ENCODE assay signal across 12 cellular contexts in the genomic region with DNA sequence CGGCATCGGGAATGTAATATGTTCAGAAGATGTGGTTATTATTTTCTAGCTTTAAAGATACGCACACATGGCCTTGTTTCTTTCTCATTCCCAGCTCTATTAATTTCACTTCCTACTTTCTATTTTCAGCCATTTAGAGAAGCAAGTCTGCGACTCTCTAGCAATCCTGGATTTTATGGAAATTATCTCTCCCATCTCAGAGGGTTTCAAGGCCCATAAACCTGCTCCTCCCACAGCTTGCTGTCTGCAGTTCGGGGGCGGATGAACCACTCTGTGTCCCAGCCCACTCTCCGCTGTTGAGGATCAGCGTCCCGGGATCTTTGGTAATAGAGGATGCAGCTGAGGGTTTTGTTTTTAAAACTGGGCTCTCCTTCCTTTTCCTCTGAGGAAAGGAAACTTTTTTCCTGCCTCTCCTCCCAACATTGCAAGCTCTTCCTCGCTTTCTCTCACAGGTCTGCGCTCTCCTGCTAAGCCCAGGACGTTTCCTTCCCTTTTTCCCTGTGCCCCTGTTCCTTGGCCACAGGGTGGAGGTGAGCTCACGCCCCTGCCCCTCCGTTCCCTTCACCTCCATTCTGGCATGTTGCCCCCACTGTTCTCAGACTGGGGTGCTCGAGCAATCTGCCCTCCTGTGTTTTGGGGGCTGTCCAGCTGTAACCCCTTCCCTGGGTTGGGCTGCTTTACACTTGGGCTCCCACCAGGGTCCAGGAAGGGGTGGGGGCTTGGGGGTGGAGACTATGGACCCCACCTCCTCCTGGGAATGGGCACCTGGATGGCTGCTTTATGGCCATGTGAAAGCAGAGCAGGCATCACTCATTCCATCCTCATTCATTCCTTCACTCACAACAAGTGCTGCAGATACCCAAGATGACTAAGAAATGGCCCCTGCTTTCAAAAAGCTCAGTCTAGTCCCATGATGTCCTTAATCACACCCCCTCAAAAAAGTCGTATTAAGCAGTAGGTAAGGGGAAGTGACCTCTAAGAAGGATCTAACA. TPM values are rescaled to one million over a fixed set of nuclear protein-coding genes. Genes with fewer than 3 reads are reported as not detected.
A peak's percentile ranks its signal among the peaks of the same experiment; 100 is the strongest.
DNase-seq lines count a peak whose midpoint lies in the region; ATAC-seq lines count a peak whose summit lies in the region.
"Had no signal": no experiment of that assay in that cellular context is flagged by ENCODE, and none has a peak within 500 bp of the region (broad histone marks: within the 10 kb centered on the region; RNA-seq: fewer than 3 reads in every experiment).

No MANE protein-coding gene starts in this region.

- peak overlapping the region; percentile 5 for H3K18ac ChIP-seq in neuronal stem cell (ENCODE audit: low read length)

- H3K4ac ChIP-seq in neuronal stem cell (ENCODE audit: low read length), result no peak overlapping the region

- H3K23ac ChIP-seq in neuronal stem cell (ENCODE audit: low read depth, low read length, poor library complexity), result no peak overlapping the region

- peak overlapping the region in 1 of 2 donors; percentile 42 for H3K27ac Mint-ChIP-seq in effector memory CD8-positive, alpha-beta T cell
- H3K27ac Mint-ChIP-seq: activated T-helper 1 cell treated with anti-CD3 and anti-CD28 coated beads, Interleukin-12 subunit alpha, Interleukin-12 subunit beta, Interleukin-2, Interleukin-4 antibody, amounts not matched to agents 30 ng/mL and 10 ng/mL and 1 ng/mL, durations not matched to agents 14 hours and 24 hours and 36 hours had no signal

- H3K4me3 Mint-ChIP-seq in effector memory CD8-positive, alpha-beta T cell, result peak overlapping the region in 1 of 2 donors; percentile 37
- H3K4me3 Mint-ChIP-seq: activated T-helper 1 cell treated with anti-CD3 and anti-CD28 coated beads, Interleukin-12 subunit alpha, Interleukin-12 subunit beta, Interleukin-2, Interleukin-4 antibody, amounts not matched to agents 30 ng/mL and 10 ng/mL and 1 ng/mL, durations not matched to agents 14 hours and 24 hours and 36 hours had no signal

- H2BK15ac ChIP-seq in neuronal stem cell (ENCODE audit: low read length), result no peak overlapping the region

- no peaks in the 10 kb centered on the region; a peak in 1 of 22 replicates for H4K20me1 ChIP-seq in BLaER1 treated with 17β-estradiol and CSF1 and Interleukin-3, amounts not matched to agents 10 nM and 100 nM

- peak overlapping the region; percentile 56 for H2AFZ ChIP-seq in neuronal stem cell (ENCODE audit: low read length)

- H3K27me3 Mint-ChIP-seq in effector memory CD8-positive, alpha-beta T cell, result peaks cover 18% of the 10 kb centered on the region in 2 donors

- peak overlapping the region in 6 of 10 experiments; percentile 1 to 45 (median 42); a peak in 9 of 20 replicates for H3K4me3 ChIP-seq in BLaER1 treated with 17β-estradiol and CSF1 and Interleukin-3, amounts not matched to agents 10 nM and 100 nM
- H3K4me3 ChIP-seq in HUES6 (ENCODE audit: low read depth, low read length), result peak overlapping the region; percentile 40
- H3K4me3 ChIP-seq in duodenal mucosa (ENCODE audit: low read depth in 1 of 2, low read length in 2 of 2), result peak overlapping the region; percentile 18 to 30
- H3K4me3 ChIP-seq in neuronal stem cell (ENCODE audit: low read length in 2 of 2), result peak overlapping the region in 1 of 2 donors; percentile 49

- no peak overlapping the region for H2AK5ac ChIP-seq in neuronal stem cell (ENCODE audit: low read depth, low read length)

- peaks cover 7 to 10% (median 8%) of the 10 kb centered on the region in 11 experiments for H3K9me3 ChIP-seq in BLaER1 treated with 17β-estradiol and CSF1 and Interleukin-3, amounts not matched to agents 10 nM and 100 nM (replicated peaks in 1 of 11)
- H3K9me3 ChIP-seq in HUES6 (ENCODE audit: control insufficient read depth, insufficient read depth, low read depth, low read length) (no peaks in the 10 kb centered on the region), duodenal mucosa (ENCODE audit: control insufficient read depth in 1 of 2, low read length in 2 of 2) (no peaks in the 10 kb centered on the region), neuronal stem cell (replicated peaks in 1 of 2; ENCODE audit: control insufficient read depth in 2 of 2, insufficient read depth in 1 of 2, low read depth in 1 of 2, low read length in 2 of 2) (peaks cover 0 to 2% of the 10 kb centered on the region in 2 donors)

- DNase-seq in neuronal stem cell (ENCODE audit: low spot score) (no peak), NCI-H345 (lab: John Stamatoyannopoulos, UW) (no peak), A172 (ENCODE audit: low spot score) (no peak)
- no peak for DNase-seq in effector memory CD8-positive, alpha-beta T cell
- DNase-seq: cerebellar nuclear complex, glutamatergic neuron, NCI-H446 treated with DMSO at 0.1 percent for 48 hours had no signal

- no peak overlapping the region for H2BK5ac ChIP-seq in neuronal stem cell (ENCODE audit: low read length)

- H3K9me3 Mint-ChIP-seq in effector memory CD8-positive, alpha-beta T cell, result no peaks in the 10 kb centered on the region
- H3K9me3 Mint-ChIP-seq: activated T-helper 1 cell treated with anti-CD3 and anti-CD28 coated beads, Interleukin-12 subunit alpha, Interleukin-12 subunit beta, Interleukin-2, Interleukin-4 antibody, amounts not matched to agents 30 ng/mL and 10 ng/mL and 1 ng/mL, durations not matched to agents 14 hours and 24 hours and 36 hours had no signal

- H3K4me1 ChIP-seq in BLaER1 treated with 17β-estradiol and CSF1 and Interleukin-3, amounts not matched to agents 10 nM and 100 nM, result peaks cover 14 to 26% (median 18%) of the 10 kb centered on the region in 10 experiments
- H3K4me1 ChIP-seq in HUES6 (ENCODE audit: control insufficient read depth, insufficient read depth, low read length), result peaks cover 16% of the 10 kb centered on the region
- H3K4me1 ChIP-seq in duodenal mucosa (ENCODE audit: control insufficient read depth in 1 of 2, insufficient read depth in 2 of 2, low read length in 2 of 2), result no peaks in the 10 kb centered on the region
- peaks cover 9 to 11% of the 10 kb centered on the region in 2 donors for H3K4me1 ChIP-seq in neuronal stem cell (ENCODE audit: control insufficient read depth in 2 of 2, insufficient read depth in 1 of 2, low read depth in 1 of 2, low read length in 2 of 2)

- no peaks in the 10 kb centered on the region for H3K79me1 ChIP-seq in neuronal stem cell (ENCODE audit: low read depth, low read length)

- no peak overlapping the region for H4K8ac ChIP-seq in neuronal stem cell (ENCODE audit: low read depth, low read length)

- peaks cover 0 to 11% (median 0%) of the 10 kb centered on the region in 11 experiments; a peak in 3 of 22 replicates for H3K27me3 ChIP-seq in BLaER1 treated with 17β-estradiol and CSF1 and Interleukin-3, amounts not matched to agents 10 nM and 100 nM
- H3K27me3 ChIP-seq in HUES6 (ENCODE audit: control insufficient read depth, insufficient read depth, low read length) (peaks cover 5% of the 10 kb centered on the region; the same call in 1 of the 2 replicates), duodenal mucosa (ENCODE audit: control insufficient read depth in 1 of 2, insufficient read depth in 2 of 2, low read length in 2 of 2) (peaks cover 0 to 2% of the 10 kb centered on the region in 2 donors), neuronal stem cell (ENCODE audit: control insufficient read depth in 3 of 3, insufficient read depth in 3 of 3, low read depth in 1 of 3, low read length in 3 of 3) (peaks cover 0 to 26% (median 0%) of the 10 kb centered on the region in 3 experiments)

- H3K14ac ChIP-seq in neuronal stem cell (ENCODE audit: low read length), result no peak overlapping the region

- ATAC-seq in HG02763 (IDR thresholded peaks at IDR 0.05; ENCODE audit: unreplicated experiment), result no peak
- ATAC-seq in effector memory CD8-positive, alpha-beta T cell (replicated peaks), result no peak

- H3K4me2 ChIP-seq in BLaER1 treated with 17β-estradiol and CSF1 and Interleukin-3, amounts not matched to agents 10 nM and 100 nM, result peak overlapping the region; percentile 55 to 96 (median 82)
- no peak overlapping the region for H3K4me2 ChIP-seq in neuronal stem cell (ENCODE audit: insufficient read depth, low read length, poor library complexity, severe bottlenecking)

- H2BK12ac ChIP-seq in neuronal stem cell (ENCODE audit: low read length), result no peak overlapping the region

- peak overlapping the region in 7 of 11 experiments; percentile 14 to 50 (median 42); a peak in 12 of 22 replicates for H3K9ac ChIP-seq in BLaER1 treated with 17β-estradiol and CSF1 and Interleukin-3, amounts not matched to agents 10 nM and 100 nM
- H3K9ac ChIP-seq in HUES6 (ENCODE audit: low read length) (no peak overlapping the region), duodenal mucosa (ENCODE audit: low read depth in 1 of 2, low read length in 2 of 2) (peak overlapping the region; percentile 10 to 18), neuronal stem cell (ENCODE audit: low read depth, low read length, poor library complexity) (no peak overlapping the region)

- H2BK120ac ChIP-seq in neuronal stem cell (ENCODE audit: low read depth, low read length), result no peak overlapping the region

- no peaks in the 10 kb centered on the region for H3K36me3 ChIP-seq in BLaER1 treated with 17β-estradiol and CSF1 and Interleukin-3, amounts not matched to agents 10 nM and 100 nM
- H3K36me3 ChIP-seq in HUES6 (ENCODE audit: control insufficient read depth, insufficient read depth, low read length) (no peaks in the 10 kb centered on the region), duodenal mucosa (ENCODE audit: control insufficient read depth in 1 of 2, insufficient read depth in 2 of 2, low read length in 2 of 2) (no peaks in the 10 kb centered on the region), neuronal stem cell (replicated peaks in 1 of 2; ENCODE audit: control insufficient read depth in 2 of 2, insufficient read depth in 2 of 2, low read length in 2 of 2) (no peaks in the 10 kb centered on the region)

- H4K91ac ChIP-seq in neuronal stem cell (ENCODE audit: low read depth, low read length, poor library complexity), result no peak overlapping the region

- peaks cover 7 to 16% of the 10 kb centered on the region in 2 donors for H3K4me1 Mint-ChIP-seq in effector memory CD8-positive, alpha-beta T cell (ENCODE audit: low read depth in 2 of 2)

- H3K27ac ChIP-seq in BLaER1 treated with 17β-estradiol and CSF1 and Interleukin-3, amounts not matched to agents 10 nM and 100 nM, result peak overlapping the region in 2 of 11 experiments; percentile 20; a peak in 2 of 22 replicates
- no peak overlapping the region for H3K27ac ChIP-seq in HUES6 (ENCODE audit: low read depth, low read length)
- no peak overlapping the region for H3K27ac ChIP-seq in duodenal mucosa (ENCODE audit: low read depth, low read length)
- no peak overlapping the region for H3K27ac ChIP-seq in neuronal stem cell (replicated peaks; ENCODE audit: low read length)

- no CpG with 5 or more reads among the region's 16 CpGs for WGBS in neuronal stem cell (ENCODE audit: extremely low coverage in 2 of 2, insufficient read length in 2 of 2, insufficient replicate concordance in 1 of 2), 2 donors

- no peaks in the 10 kb centered on the region for H3K36me3 Mint-ChIP-seq in effector memory CD8-positive, alpha-beta T cell (ENCODE audit: insufficient read depth)

RNA-seq across cellular contexts. Expression of gene ZBTB9, which starts 54.9 kb away (rescaled TPM):
- polyA plus RNA-seq in neuronal stem cell (2013, experiment 1 of 2), result 7.6 TPM
- 7.2 TPM for polyA plus RNA-seq in neuronal stem cell (2013, experiment 2 of 2)
- 5.3 and 7.4 TPM in 2 replicates for total RNA-seq in A172 (2014; rRNA removed; shearing (Covaris generic))

Comparison
In these comparisons a context has a peak if more than half of its experiments do, and no peak if none do; other contexts are left out.
1. H3K9ac ChIP-seq: peak in BLaER1 treated with 17β-estradiol and CSF1 and Interleukin-3, amounts not matched to agents 10 nM and 100 nM (7 of 11) and duodenal mucosa (2 of 2); none in HUES6 (single experiment) and neuronal stem cell (single experiment).